In genomic region chrX:115624916-115625315, GRCh38 we compare ENCODE assay signal across 17 cellular contexts.
DNase-seq lines count a peak whose midpoint lies in the region; ATAC-seq and TF ChIP-seq lines count a peak whose summit lies in the region.
"Had no signal": no experiment of that assay in that cellular context is flagged by ENCODE, and none has a peak within 500 bp of the region (broad histone marks: within the 10 kb centered on the region; RNA-seq: fewer than 3 reads in every experiment).

No MANE protein-coding gene starts in this region.

- no peak overlapping the region for H4K8ac ChIP-seq in trophoblast cell (ENCODE audit: low read depth, low read length)

- ATAC-seq in left cardiac atrium (no peak), GM21576 (IDR thresholded peaks at IDR 0.05; ENCODE audit: unreplicated experiment) (no peak)
- ATAC-seq: HepG2 had no signal

- H3K79me2 ChIP-seq in trophoblast cell (ENCODE audit: control insufficient read depth, insufficient read depth, low read length, poor library complexity) = no peaks in the 10 kb centered on the region
- H3K79me2 ChIP-seq: parathyroid adenoma had no signal

- H3K23ac ChIP-seq in trophoblast cell (ENCODE audit: low read length) = no peak overlapping the region

- no CpG with 5 or more reads among the region's 1 CpG for WGBS in trophoblast cell (ENCODE audit: extremely low coverage, insufficient coverage, insufficient read length)

- H3K79me1 ChIP-seq in trophoblast cell (ENCODE audit: low read length) = no peaks in the 10 kb centered on the region

- intact Hi-C loops in left cardiac atrium (cut with DNase I) = no loop called here

- H3K9me3 ChIP-seq in right atrium auricular region = no peaks in the 10 kb centered on the region
- no peaks in the 10 kb centered on the region for H3K9me3 ChIP-seq in trophoblast cell (ENCODE audit: insufficient read depth, low read depth, low read length)

- H3K14ac ChIP-seq in trophoblast cell (ENCODE audit: low read length) = no peak overlapping the region

- H3K27ac ChIP-seq in right atrium auricular region = peak overlapping the region; percentile 56 to 58
- H3K27ac ChIP-seq in trophoblast cell (ENCODE audit: low read depth, low read length) = no peak overlapping the region
- H3K27ac ChIP-seq: parathyroid adenoma, SK-N-MC had no signal

- no peak overlapping the region for H2AK5ac ChIP-seq in trophoblast cell (ENCODE audit: low read length)

- no peak overlapping the region for H2AFZ ChIP-seq in trophoblast cell (ENCODE audit: insufficient read depth, low read length, poor library complexity)
- H2AFZ ChIP-seq: parathyroid adenoma had no signal

- H3K4me3 ChIP-seq in right atrium auricular region (no peak overlapping the region), epithelial cell of esophagus (ENCODE audit: low read length) (no peak overlapping the region), trophoblast cell (ENCODE audit: low read depth, low read length) (no peak overlapping the region)
- H3K4me3 ChIP-seq: SK-N-MC had no signal

- no peak for DNase-seq in right atrium auricular region (ENCODE audit: low spot score)
- no peak for DNase-seq in left cardiac atrium
- DNase-seq in epithelial cell of esophagus (ENCODE audit: low read depth) = peak; percentile 77
- DNase-seq in trophoblast cell = peak; percentile 18 to 72
- DNase-seq in epidermal melanocyte (ENCODE audit: insufficient read length, low spot score) = no peak
- no peak for DNase-seq in activated CD8-positive, alpha-beta memory T cell treated with anti-CD3 and anti-CD28 coated beads, Interleukin-2, amount 50 U/mL, for 48 hours
- no peak for DNase-seq in effector CD8-positive, alpha-beta T cell (lab: John Stamatoyannopoulos, UW)
- DNase-seq: ACHN; activated effector memory CD4-positive, alpha-beta T cell treated with Interleukin-2 at 50 U/mL for 16 hours; DMS 273 treated with DMSO at 0.1 percent for 48 hours; NCI-H1436; stimulated activated CD4-positive, alpha-beta T cell treated with anti-CD3 and anti-CD28 coated beads, Interleukin-4, amount 100 ng/mL, for 1 hour; T-helper 9 cell had no signal

- no peak overlapping the region for H3K9ac ChIP-seq in trophoblast cell (ENCODE audit: low read length)
- H3K9ac ChIP-seq: parathyroid adenoma had no signal

- no peak overlapping the region for H2BK5ac ChIP-seq in trophoblast cell (ENCODE audit: low read depth, low read length, poor library complexity)

- H3K4me2 ChIP-seq in trophoblast cell (ENCODE audit: low read length) = no peak overlapping the region

- H3K4me1 ChIP-seq in right atrium auricular region (peaks cover 0 to 7% of the 10 kb centered on the region in 2 donors), trophoblast cell (ENCODE audit: control insufficient read depth in 1 of 2, insufficient read depth in 2 of 2, low read length in 2 of 2) (no peaks in the 10 kb centered on the region)
- H3K4me1 ChIP-seq: parathyroid adenoma had no signal

- H3K18ac ChIP-seq in trophoblast cell (ENCODE audit: low read length) = no peak overlapping the region

- no peak overlapping the region for H4K12ac ChIP-seq in trophoblast cell (ENCODE audit: low read depth, low read length)

- H3K27me3 ChIP-seq in right atrium auricular region (no peaks in the 10 kb centered on the region), trophoblast cell (ENCODE audit: insufficient read depth, low read length) (no peaks in the 10 kb centered on the region)

- H3K36me3 ChIP-seq in right atrium auricular region = no peaks in the 10 kb centered on the region
- peaks cover 2 to 4% of the 10 kb centered on the region in 2 experiments for H3K36me3 ChIP-seq in trophoblast cell (ENCODE audit: control insufficient read depth in 1 of 2, insufficient read depth in 2 of 2, low read length in 2 of 2)

- no peak overlapping the region for H2BK12ac ChIP-seq in trophoblast cell (ENCODE audit: low read length)

- no peak overlapping the region for H3K4ac ChIP-seq in trophoblast cell (ENCODE audit: low read depth, low read length)

- H2BK120ac ChIP-seq in trophoblast cell (ENCODE audit: insufficient read depth, low read length, poor library complexity) = no peak overlapping the region

- TF ChIP-seq CTCF in right atrium auricular region (IDR thresholded peaks at IDR 0.05) (no peak), epithelial cell of esophagus (IDR thresholded peaks at IDR 0.05; ENCODE audit: insufficient read depth, low read depth, low read length, missing control alignments) (no peak)

- H4K91ac ChIP-seq in trophoblast cell (ENCODE audit: low read depth, low read length) = no peak overlapping the region

Comparison
In these comparisons a context has a peak if more than half of its experiments do, and no peak if none do; other contexts are left out.
1. DNase-seq: peak in epithelial cell of esophagus (single experiment) and trophoblast cell (2 of 2); none in right atrium auricular region (single experiment), left cardiac atrium (single experiment), epidermal melanocyte (single experiment), activated CD8-positive, alpha-beta memory T cell treated with anti-CD3 and anti-CD28 coated beads, Interleukin-2, amount 50 U/mL, for 48 hours (single experiment) and effector CD8-positive, alpha-beta T cell (single experiment).